ENCODE assay signal across 8 cellular contexts in the genomic region with DNA sequence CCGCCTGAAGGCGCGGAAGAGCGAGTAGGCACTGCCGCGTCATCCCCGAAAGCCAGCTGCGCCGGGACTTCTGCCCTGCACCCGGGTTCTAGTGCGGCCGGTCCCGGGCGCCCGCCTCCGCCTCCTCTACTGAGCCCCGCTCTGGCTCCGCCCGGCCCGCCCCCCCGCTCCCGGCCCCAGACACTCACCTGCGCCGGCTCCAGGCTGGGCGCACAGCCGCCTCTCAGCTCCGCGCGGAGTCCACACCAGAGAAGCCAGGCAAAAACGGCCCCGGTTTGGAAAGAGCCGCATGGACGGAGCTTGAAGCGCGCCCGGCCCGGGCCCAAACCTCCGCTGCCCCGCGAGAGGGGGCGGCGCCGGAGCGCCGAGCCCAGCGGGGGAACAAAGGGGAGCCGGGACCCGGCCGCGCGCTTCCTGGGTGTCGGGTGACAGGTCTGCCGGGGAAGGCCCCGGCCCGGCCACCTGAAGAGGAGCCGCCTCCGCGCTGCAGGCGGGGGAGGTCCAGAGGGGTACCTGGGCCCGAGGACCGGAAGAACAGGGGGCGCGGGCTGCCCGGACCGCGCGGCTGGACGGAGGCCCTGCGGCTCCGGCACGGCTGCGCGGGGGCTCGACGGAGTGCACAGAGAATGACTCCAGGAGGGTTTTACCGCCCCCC.
DNase-seq lines count a peak whose midpoint lies in the region; ATAC-seq and TF ChIP-seq lines count a peak whose summit lies in the region.

No MANE protein-coding gene starts in this region.

- no peaks in the 10 kb centered on the region for H3K36me3 ChIP-seq in SJCRH30

- H3K27me3 ChIP-seq in SJCRH30, result no peaks in the 10 kb centered on the region

- H3K27ac ChIP-seq in SJCRH30, result peak overlapping the region; percentile 58

- H3K9me3 Mint-ChIP-seq in osteocyte (ENCODE audit: unreplicated experiment), result no peaks in the 10 kb centered on the region

- no peak for TF ChIP-seq CTCF in epithelial cell of esophagus (IDR thresholded peaks at IDR 0.05; ENCODE audit: insufficient read depth, low read depth, low read length, missing control alignments)
- TF ChIP-seq CTCF in osteocyte (IDR thresholded peaks at IDR 0.05), result no peak

- no peaks in the 10 kb centered on the region for H3K36me3 Mint-ChIP-seq in osteocyte (ENCODE audit: unreplicated experiment)

- peaks cover 23% of the 10 kb centered on the region for H3K4me1 Mint-ChIP-seq in osteocyte (ENCODE audit: unreplicated experiment)

- peak overlapping the region; percentile 29 for H3K4me3 Mint-ChIP-seq in osteocyte (ENCODE audit: unreplicated experiment)

- peak overlapping the region; percentile 98 for H3K4me3 ChIP-seq in SJCRH30
- peak overlapping the region; percentile 68 for H3K4me3 ChIP-seq in epithelial cell of esophagus (ENCODE audit: low read length)

- peaks cover 54% of the 10 kb centered on the region for H3K27me3 Mint-ChIP-seq in osteocyte (ENCODE audit: unreplicated experiment)

- ATAC-seq in HG03354 (IDR thresholded peaks at IDR 0.05; ENCODE audit: poor library complexity, severe bottlenecking, unreplicated experiment), result peak; percentile 40

- H3K4me1 ChIP-seq in SJCRH30, result peaks cover 12% of the 10 kb centered on the region

- no peak overlapping the region for H3K27ac Mint-ChIP-seq in osteocyte (ENCODE audit: unreplicated experiment)

- DNase-seq in SIG-M5 treated with dmso at 0.1 percent for 504 hours (lab: John Stamatoyannopoulos, UW; ENCODE audit: unreplicated experiment) (peak; percentile 58), SIG-M5 (lab: John Stamatoyannopoulos, UW) (no peak), SJCRH30 (peak; percentile 69 to 80), epithelial cell of esophagus (ENCODE audit: low read depth) (peak; percentile 79), osteocyte (ENCODE audit: extremely low spot score, unreplicated experiment) (no peak), KG1 (lab: John Stamatoyannopoulos, UW) (no peak), superior temporal gyrus (ENCODE audit: extremely low spot score) (no peak)

- H3K9me3 ChIP-seq in SJCRH30 (replicated peaks), result no peaks in the 10 kb centered on the region

Comparison
In these comparisons a context has a peak if more than half of its experiments do, and no peak if none do; other contexts are left out.
1. DNase-seq: peak in SIG-M5 treated with dmso at 0.1 percent for 504 hours (single experiment), SJCRH30 (2 of 2) and epithelial cell of esophagus (single experiment); none in SIG-M5 (single experiment), osteocyte (single experiment), KG1 (single experiment) and superior temporal gyrus (single experiment).